9 cellular contexts compared by ENCODE assay signal in the genomic region with DNA sequence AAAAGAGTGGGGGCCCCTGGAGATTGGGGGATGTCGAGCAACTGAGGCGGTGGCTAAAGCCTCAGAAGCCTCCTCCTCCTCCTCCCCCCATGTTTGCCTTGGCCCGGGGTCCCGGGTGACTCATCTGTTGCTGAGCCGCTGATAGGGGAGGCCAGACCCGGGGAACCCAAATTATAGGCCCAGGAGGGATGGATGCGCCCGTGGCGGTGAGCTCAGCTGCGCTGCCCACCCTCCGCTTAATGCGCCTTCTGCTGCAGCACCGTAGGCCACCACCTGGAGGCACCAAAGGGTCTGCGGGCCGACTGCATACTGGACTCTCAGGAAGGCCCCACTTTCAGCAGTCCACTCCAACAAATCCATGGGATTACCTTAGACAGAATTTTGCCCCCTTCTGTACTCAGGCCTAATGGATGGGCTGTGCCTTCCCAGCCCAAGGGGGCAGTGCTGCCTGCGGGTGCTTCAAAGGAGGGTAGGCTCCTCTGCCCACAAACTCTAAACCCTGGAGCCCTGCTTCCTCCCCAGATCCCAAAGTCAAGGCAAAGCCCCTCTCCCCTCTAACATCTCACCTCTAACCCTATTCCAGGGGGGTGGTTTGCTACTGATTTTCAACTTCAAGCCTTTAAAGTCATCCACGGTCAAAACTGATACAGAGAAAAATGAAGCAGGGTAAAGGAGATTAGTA. TPM values are rescaled to one million over a fixed set of nuclear protein-coding genes. Genes with fewer than 3 reads are reported as not detected.
DNase-seq lines count a peak whose midpoint lies in the region; ATAC-seq and TF ChIP-seq lines count a peak whose summit lies in the region.
"Had no signal": no experiment of that assay in that cellular context is flagged by ENCODE, and none has a peak within 500 bp of the region (broad histone marks: within the 10 kb centered on the region; RNA-seq: fewer than 3 reads in every experiment).

No MANE protein-coding gene starts in this region.

- H3K4me3 ChIP-seq in HEK293 (ENCODE audit: low read depth, low read length), result no peak overlapping the region

- peak; percentile 94 for TF ChIP-seq CTCF in 22Rv1 (IDR thresholded peaks at IDR 0.05)
- TF ChIP-seq CTCF in HEK293 (tag by site-specific recombination; IDR thresholded peaks at IDR 0.05), result peak; percentile 25; the same call in 1 of the 2 replicates
- TF ChIP-seq CTCF in brain (conservative IDR thresholded peaks at IDR 0.05), result peak; percentile 53 to 75
- no peak for TF ChIP-seq CTCF in omental fat pad (IDR thresholded peaks at IDR 0.05)

- peak; percentile 63 for ATAC-seq in left lobe of liver
- no peak for ATAC-seq in omental fat pad (ENCODE audit: low FRiP score)
- no peak for ATAC-seq in GM19463 (IDR thresholded peaks at IDR 0.05; ENCODE audit: unreplicated experiment)

- H3K27ac Mint-ChIP-seq in brain, result peak overlapping the region in 1 of 5 experiments; percentile 8

- no peak overlapping the region for H3K4me3 Mint-ChIP-seq in brain

- DNase-seq in left lobe of liver (ENCODE audit: low spot score), result no peak
- DNase-seq in NCI-H1930 (lab: John Stamatoyannopoulos, UW), result no peak
- no peak for DNase-seq in HPDE6-E6E7 (ENCODE audit: extremely low spot score)
- DNase-seq in omental fat pad (ENCODE audit: low spot score), result no peak

- POLR2A ChIA-PET in HEK293 (lab: Yijun Ruan, JAX), result no interaction called here

- H3K4me1 Mint-ChIP-seq in brain, result peaks cover 38% of the 10 kb centered on the region

- H3K9me3 Mint-ChIP-seq in brain, result peaks cover 0 to 12% (median 0%) of the 10 kb centered on the region in 5 experiments

- no peaks in the 10 kb centered on the region for H3K9me3 ChIP-seq in HEK293 (ENCODE audit: control insufficient read depth, insufficient read depth, low read depth, low read length)

- CTCF ChIA-PET in HEK293 (lab: Yijun Ruan, JAX), result interaction anchor here (0.6 to 1.6 kb wide), 3 partner anchors 12 to 66 kb away, joined by 3 to 4 read pairs (median 4); no protein-coding TSS in a partner anchor

- no peak overlapping the region for H3K27ac ChIP-seq in 22Rv1
- no peak overlapping the region for H3K27ac ChIP-seq in HEK293 (ENCODE audit: extremely low read depth, low read depth, low read length)

- H3K36me3 ChIP-seq in HEK293 (ENCODE audit: control insufficient read depth in 2 of 2, insufficient read depth in 1 of 2, low read length in 2 of 2), result no peaks in the 10 kb centered on the region

- H3K27me3 Mint-ChIP-seq in brain, result peaks cover 100% of the 10 kb centered on the region

- peaks cover 2% of the 10 kb centered on the region for H3K4me1 ChIP-seq in HEK293 (ENCODE audit: control insufficient read depth, insufficient read depth, low read length)

- H3K36me3 Mint-ChIP-seq in brain, result no peaks in the 10 kb centered on the region

TF ChIP-seq in HEK293, 187 proteins besides CTCF, POLR2A, EP300 and RAD21 (continues in another document):
- no peak for TF ChIP-seq ZFP3 (tag by site-specific recombination; IDR thresholded peaks at IDR 0.05; ENCODE audit: low read depth)
- TF ChIP-seq, protein P1, sequence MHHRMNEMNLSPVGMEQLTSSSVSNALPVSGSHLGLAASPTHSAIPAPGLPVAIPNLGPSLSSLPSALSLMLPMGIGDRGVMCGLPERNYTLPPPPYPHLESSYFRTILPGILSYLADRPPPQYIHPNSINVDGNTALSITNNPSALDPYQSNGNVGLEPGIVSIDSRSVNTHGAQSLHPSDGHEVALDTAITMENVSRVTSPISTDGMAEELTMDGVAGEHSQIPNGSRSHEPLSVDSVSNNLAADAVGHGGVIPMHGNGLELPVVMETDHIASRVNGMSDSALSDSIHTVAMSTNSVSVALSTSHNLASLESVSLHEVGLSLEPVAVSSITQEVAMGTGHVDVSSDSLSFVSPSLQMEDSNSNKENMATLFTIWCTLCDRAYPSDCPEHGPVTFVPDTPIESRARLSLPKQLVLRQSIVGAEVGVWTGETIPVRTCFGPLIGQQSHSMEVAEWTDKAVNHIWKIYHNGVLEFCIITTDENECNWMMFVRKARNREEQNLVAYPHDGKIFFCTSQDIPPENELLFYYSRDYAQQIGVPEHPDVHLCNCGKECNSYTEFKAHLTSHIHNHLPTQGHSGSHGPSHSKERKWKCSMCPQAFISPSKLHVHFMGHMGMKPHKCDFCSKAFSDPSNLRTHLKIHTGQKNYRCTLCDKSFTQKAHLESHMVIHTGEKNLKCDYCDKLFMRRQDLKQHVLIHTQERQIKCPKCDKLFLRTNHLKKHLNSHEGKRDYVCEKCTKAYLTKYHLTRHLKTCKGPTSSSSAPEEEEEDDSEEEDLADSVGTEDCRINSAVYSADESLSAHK (tag by site-specific recombination; IDR thresholded peaks at IDR 0.05), result no peak
- no peak for TF ChIP-seq GFI1B (tag by site-specific recombination; IDR thresholded peaks at IDR 0.05)
- no peak for TF ChIP-seq WT1 (tag by site-specific recombination; IDR thresholded peaks at IDR 0.05)
- no peak for TF ChIP-seq ZNF423 (tag by site-specific recombination; IDR thresholded peaks at IDR 0.05)
- TF ChIP-seq ZNF16 (tag by site-specific recombination; IDR thresholded peaks at IDR 0.05; ENCODE audit: low read depth), result no peak
- TF ChIP-seq, protein P2, sequence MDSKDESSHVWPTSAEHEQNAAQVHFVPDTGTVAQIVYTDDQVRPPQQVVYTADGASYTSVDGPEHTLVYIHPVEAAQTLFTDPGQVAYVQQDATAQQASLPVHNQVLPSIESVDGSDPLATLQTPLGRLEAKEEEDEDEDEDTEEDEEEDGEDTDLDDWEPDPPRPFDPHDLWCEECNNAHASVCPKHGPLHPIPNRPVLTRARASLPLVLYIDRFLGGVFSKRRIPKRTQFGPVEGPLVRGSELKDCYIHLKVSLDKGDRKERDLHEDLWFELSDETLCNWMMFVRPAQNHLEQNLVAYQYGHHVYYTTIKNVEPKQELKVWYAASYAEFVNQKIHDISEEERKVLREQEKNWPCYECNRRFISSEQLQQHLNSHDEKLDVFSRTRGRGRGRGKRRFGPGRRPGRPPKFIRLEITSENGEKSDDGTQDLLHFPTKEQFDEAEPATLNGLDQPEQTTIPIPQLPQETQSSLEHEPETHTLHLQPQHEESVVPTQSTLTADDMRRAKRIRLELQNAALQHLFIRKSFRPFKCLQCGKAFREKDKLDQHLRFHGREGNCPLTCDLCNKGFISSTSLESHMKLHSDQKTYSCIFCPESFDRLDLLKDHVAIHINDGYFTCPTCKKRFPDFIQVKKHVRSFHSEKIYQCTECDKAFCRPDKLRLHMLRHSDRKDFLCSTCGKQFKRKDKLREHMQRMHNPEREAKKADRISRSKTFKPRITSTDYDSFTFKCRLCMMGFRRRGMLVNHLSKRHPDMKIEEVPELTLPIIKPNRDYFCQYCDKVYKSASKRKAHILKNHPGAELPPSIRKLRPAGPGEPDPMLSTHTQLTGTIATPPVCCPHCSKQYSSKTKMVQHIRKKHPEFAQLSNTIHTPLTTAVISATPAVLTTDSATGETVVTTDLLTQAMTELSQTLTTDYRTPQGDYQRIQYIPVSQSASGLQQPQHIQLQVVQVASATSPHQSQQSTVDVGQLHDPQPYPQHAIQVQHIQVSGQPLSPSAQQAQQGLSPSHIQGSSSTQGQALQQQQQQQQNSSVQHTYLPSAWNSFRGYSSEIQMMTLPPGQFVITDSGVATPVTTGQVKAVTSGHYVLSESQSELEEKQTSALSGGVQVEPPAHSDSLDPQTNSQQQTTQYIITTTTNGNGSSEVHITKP (tag by site-specific recombination; IDR thresholded peaks at IDR 0.05), result no peak
- TF ChIP-seq EGR2 (tag by site-specific recombination; IDR thresholded peaks at IDR 0.05; ENCODE audit: low read depth), result no peak
- no peak for TF ChIP-seq ZNF777 (tag by site-specific recombination; IDR thresholded peaks at IDR 0.05; ENCODE audit: borderline replicate concordance)
- TF ChIP-seq ZNF830 (tag by site-specific recombination; IDR thresholded peaks at IDR 0.05; ENCODE audit: low read depth), result no peak
- TF ChIP-seq GLIS2 (tag by site-specific recombination; IDR thresholded peaks at IDR 0.05), result no peak
- no peak for TF ChIP-seq ZNF19 (tag by site-specific recombination; IDR thresholded peaks at IDR 0.05; ENCODE audit: low read depth)

RNA-seq across cellular contexts. Expression of a gene that starts 2.6 kb away (rescaled TPM):
- polyA plus RNA-seq in brain (ENCODE audit: insufficient read depth, low read depth, low replicate concordance), result 2.4 TPM
- total RNA-seq in left lobe of liver (not detected), omental fat pad (1 to 10 TPM in 1 of 4 donors, under 1 TPM in 3; 0.36 to 2.5 (median 0.56) TPM)

RNA-seq across cellular contexts. Expression of a gene that starts 4.0 kb away (rescaled TPM):
- polyA plus RNA-seq in brain (ENCODE audit: insufficient read depth, low read depth, low replicate concordance), result not detected
- not detected for total RNA-seq in left lobe of liver
- total RNA-seq in omental fat pad, result under 1 TPM in 1 of 4 donors, not detected in 3; 0.60 TPM
- total RNA-seq: T-helper 1 cell treated with Interleukin-12 subunit alpha and Interleukin-12 subunit beta and Interleukin-4 antibody, amounts not matched to agents 30 ng/mL and 1 ng/mL, for 36 hours had no signal

RNA-seq across cellular contexts. Expression of a gene that starts 16.8 kb away (rescaled TPM):
- polyA plus RNA-seq in brain (ENCODE audit: insufficient read depth, low read depth, low replicate concordance), result 201 TPM
- total RNA-seq in left lobe of liver, result 47.4 TPM
- 10 to 100 TPM; 57.1 to 91.5 (median 68.3) TPM for total RNA-seq in omental fat pad

RNA-seq across cellular contexts. Expression of a gene that starts 25.0 kb away (rescaled TPM):
- 41.5 TPM for polyA plus RNA-seq in brain (ENCODE audit: insufficient read depth, low read depth, low replicate concordance)
- total RNA-seq in left lobe of liver, result not detected
- total RNA-seq in omental fat pad, result under 1 TPM in 2 of 4 donors, not detected in 2; 0.12 to 0.65 TPM

RNA-seq across cellular contexts. Expression of a gene that starts 44.4 kb away (rescaled TPM):
- polyA plus RNA-seq in brain (ENCODE audit: insufficient read depth, low read depth, low replicate concordance), result 54.4 TPM
- total RNA-seq in left lobe of liver (27.7 TPM), omental fat pad (10 to 100 TPM; 40.0 to 64.2 (median 54.4) TPM)

Comparison
In these comparisons a context has a peak if more than half of its experiments do, and no peak if none do; other contexts are left out.
1. CTCF ChIP-seq: peak in 22Rv1 (single experiment), HEK293 (single experiment) and brain (2 of 2); none in omental fat pad (0 of 3).